ENCODE assay signal across 23 cellular contexts in the genomic region with DNA sequence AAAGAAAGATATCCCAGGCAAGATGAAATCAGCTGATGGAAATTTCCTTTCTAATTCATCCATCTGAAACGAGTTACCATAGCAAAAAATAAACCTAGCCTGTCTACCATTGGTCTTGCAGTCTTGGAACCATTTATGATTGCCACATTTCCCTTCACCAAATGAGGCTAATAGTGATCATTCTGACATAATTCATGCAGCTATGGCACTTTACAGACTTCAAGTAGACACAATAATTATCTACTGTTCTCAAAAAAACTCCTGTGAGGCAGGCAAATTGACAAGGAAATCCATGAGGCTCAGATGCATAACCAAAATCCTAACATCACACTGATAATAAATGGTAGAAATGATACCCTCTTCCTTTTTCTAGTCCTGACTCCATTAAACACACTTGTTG.
"Had no signal": no experiment of that assay in that cellular context is flagged by ENCODE, and none has a peak within 500 bp of the region (broad histone marks: within the 10 kb centered on the region; RNA-seq: fewer than 3 reads in every experiment).

No MANE protein-coding gene starts in this region.

- DNase-seq: colonic mucosa; cortex of kidney; dermis blood vessel endothelial cell; dorsolateral prefrontal cortex; effector CD4-positive, alpha-beta T cell; effector CD8-positive, alpha-beta T cell; effector memory CD4-positive, alpha-beta T cell; effector memory CD8-positive, alpha-beta T cell; endodermal cell; erythroblast; esophagus squamous epithelium; foreskin fibroblast; foreskin keratinocyte; foreskin melanocyte; gastrocnemius medialis; glutamatergic neuron; head of caudate nucleus; heart left ventricle; heart right ventricle had no signal

- H3K27me3 ChIP-seq: colonic mucosa, dorsolateral prefrontal cortex, esophagus muscularis mucosa, esophagus squamous epithelium, foreskin keratinocyte, gastrocnemius medialis, gastroesophageal sphincter, heart right ventricle had no signal

- H3K9me3 ChIP-seq: colonic mucosa, esophagus squamous epithelium, gastrocnemius medialis, gastroesophageal sphincter had no signal

- H3K27ac ChIP-seq: colonic mucosa, coronary artery, dorsolateral prefrontal cortex, epithelial cell of prostate, esophagus muscularis mucosa, esophagus squamous epithelium, foreskin keratinocyte, gastrocnemius medialis, gastroesophageal sphincter, heart left ventricle, heart right ventricle had no signal

- H3K36me3 ChIP-seq: colonic mucosa, esophagus muscularis mucosa, esophagus squamous epithelium, gastrocnemius medialis, gastroesophageal sphincter, heart left ventricle, heart right ventricle had no signal

- H3K4me3 ChIP-seq: colonic mucosa, coronary artery, dorsolateral prefrontal cortex, esophagus muscularis mucosa, esophagus squamous epithelium, gastrocnemius medialis, gastroesophageal sphincter, heart left ventricle, heart right ventricle had no signal
